In the genomic region with DNA sequence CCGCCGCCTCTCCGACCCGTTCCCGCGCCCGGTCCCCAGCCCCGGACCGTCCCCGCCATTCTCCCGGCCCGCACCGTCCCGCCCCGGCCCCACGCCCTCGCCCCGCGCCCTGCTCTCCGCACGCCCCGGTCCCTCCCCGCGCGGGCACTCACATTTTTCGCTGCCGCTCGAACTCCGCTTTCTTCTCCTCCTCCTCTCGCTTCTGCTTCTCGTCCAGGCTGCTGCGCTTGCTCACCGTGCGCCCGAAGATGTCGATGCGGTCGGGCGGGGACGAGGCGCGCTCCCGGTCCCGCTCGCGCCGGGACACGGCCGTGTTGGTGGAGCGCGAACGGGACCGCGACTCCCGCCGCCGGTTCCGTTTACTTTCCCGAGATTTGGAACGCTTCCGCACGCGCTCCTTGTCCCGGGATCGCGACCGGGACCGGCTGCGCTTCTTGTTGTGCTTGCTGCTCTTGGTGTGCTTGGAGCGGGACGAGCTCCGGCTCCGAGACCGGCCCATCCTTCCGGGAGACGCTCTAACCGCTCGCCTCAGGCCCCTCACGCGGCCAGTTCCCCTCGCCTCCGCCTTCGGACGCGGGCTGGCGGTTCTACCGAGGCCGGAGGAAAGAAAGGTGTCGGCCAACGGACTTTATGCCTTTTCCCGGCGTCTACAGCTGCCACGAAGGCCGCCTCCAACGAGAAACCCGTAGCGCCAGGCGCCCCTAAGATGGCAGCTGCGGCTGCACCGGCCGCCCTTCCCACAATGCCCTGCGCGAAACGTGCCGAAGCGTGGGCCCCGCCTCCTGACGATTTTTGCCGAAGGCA, we compare ENCODE assay signal across 8 cellular contexts. TPM values are rescaled to one million over a fixed set of nuclear protein-coding genes. Genes with fewer than 3 reads are reported as not detected.
DNase-seq lines count a peak whose midpoint lies in the region; ATAC-seq, FAIRE-seq and TF ChIP-seq lines count a peak whose summit lies in the region.

ARGLU1 (minus strand) TSS at position 717 of the 804 bp plus-strand sequence; CDS start at position 499, 218 bp downstream.

- H3K4me1 Mint-ChIP-seq in T-helper 2 cell treated with Interferon-gamma antibody and Interleukin-4, amounts not matched to agents 5 μg/mL and 100 μg/mL, for 36 hours (ENCODE audit: low read depth) = peaks cover 34% of the 10 kb centered on the region

- H3K4me2 ChIP-seq in hepatocyte = peak within 1 kb of the TSS; percentile 86

- intact Hi-C loops in ascending aorta (cut with DNase I) = loop anchor here (1.0 to 10.0 kb wide), 5 partner anchors 31 to 557 kb away; partner anchors contain the start of gene EFNB2

- 2% methylated on average over 79 of the region's 109 CpGs for WGBS in hepatocyte (ENCODE audit: low lambda C conversion rate, missing lambda C conversion rate)

- peaks cover 44% of the 10 kb centered on the region for H4K20me1 ChIP-seq in hepatocyte (ENCODE audit: insufficient read depth, poor library complexity, severe bottlenecking)

- H3K27me3 Mint-ChIP-seq in T-helper 2 cell treated with Interferon-gamma antibody and Interleukin-4, amounts not matched to agents 5 μg/mL and 100 μg/mL, for 36 hours (ENCODE audit: low read depth) = no peaks in the 10 kb centered on the region

- H3K36me3 Mint-ChIP-seq in T-helper 2 cell treated with Interferon-gamma antibody and Interleukin-4, amounts not matched to agents 5 μg/mL and 100 μg/mL, for 36 hours (ENCODE audit: low read depth) = peaks cover 19% of the 10 kb centered on the region

- H3K27ac Mint-ChIP-seq in T-helper 2 cell treated with Interferon-gamma antibody and Interleukin-4, amounts not matched to agents 5 μg/mL and 100 μg/mL, for 36 hours = peak within 1 kb of the TSS; percentile 93

- H3K4me3 Mint-ChIP-seq in T-helper 2 cell treated with Interferon-gamma antibody and Interleukin-4, amounts not matched to agents 5 μg/mL and 100 μg/mL, for 36 hours = peak within 1 kb of the TSS; percentile 99

- TF ChIP-seq POLR2A in GM12892 (IDR thresholded peaks at IDR 0.05; ENCODE audit: low read depth, low read length) = peak; percentile 93

- peak; percentile 83 for ATAC-seq in HG02642 (IDR thresholded peaks at IDR 0.05; ENCODE audit: poor library complexity, unreplicated experiment)

- H3K27me3 ChIP-seq in ascending aorta (no peaks in the 10 kb centered on the region), hepatocyte (no peaks in the 10 kb centered on the region)

- H3K4me3 ChIP-seq in ascending aorta (peak within 1 kb of the TSS; percentile 83 to 93), hepatocyte (peak within 1 kb of the TSS; percentile 79), retinal pigment epithelial cell (ENCODE audit: low read length) (peak within 1 kb of the TSS; percentile 74)

- H3K27ac ChIP-seq in ascending aorta = peak within 1 kb of the TSS; percentile 92 to 96
- peak within 1 kb of the TSS; percentile 97 for H3K27ac ChIP-seq in hepatocyte

- H3K9me3 ChIP-seq in ascending aorta (no peaks in the 10 kb centered on the region), hepatocyte (ENCODE audit: low read depth) (no peaks in the 10 kb centered on the region)

- H3K4me1 ChIP-seq in ascending aorta = peaks cover 0 to 29% of the 10 kb centered on the region in 2 donors
- peaks cover 22% of the 10 kb centered on the region for H3K4me1 ChIP-seq in hepatocyte (ENCODE audit: insufficient read depth)

- H2AFZ ChIP-seq in hepatocyte = peak within 1 kb of the TSS; percentile 58

- H3K9me3 Mint-ChIP-seq in T-helper 2 cell treated with Interferon-gamma antibody and Interleukin-4, amounts not matched to agents 5 μg/mL and 100 μg/mL, for 36 hours = no peaks in the 10 kb centered on the region

- no peaks in the 10 kb centered on the region for H3K9me2 ChIP-seq in hepatocyte (replicated peaks; ENCODE audit: insufficient read depth)

- DNase-seq in GM12892 (ENCODE audit: insufficient read length) (peak; percentile 65), NCI-H1105 (lab: John Stamatoyannopoulos, UW) (peak; percentile 99), ascending aorta (ENCODE audit: low spot score in 2 of 2) (peak; percentile 61 to 96), hepatocyte (ENCODE audit: low spot score) (peak; percentile 96), retinal pigment epithelial cell (ENCODE audit: low read depth) (peak; percentile 71), NCI-H524 treated with DMSO at 0.1 percent for 48 hours (lab: John Stamatoyannopoulos, UW) (no peak)
- peak; percentile 93 for DNase-seq in T-helper 2 cell treated with Interferon-gamma antibody and Interleukin-4, amounts not matched to agents 5 μg/mL and 100 μg/mL, for 36 hours (ENCODE audit: low spot score)

- H3K36me3 ChIP-seq in ascending aorta = no peaks in the 10 kb centered on the region
- no peaks in the 10 kb centered on the region for H3K36me3 ChIP-seq in hepatocyte (replicated peaks; ENCODE audit: insufficient read depth, low read depth)

- FAIRE-seq in GM12892 (lab: Jason Lieb, UNC) = peak; percentile 95

- TF ChIP-seq CTCF in ascending aorta (IDR thresholded peaks at IDR 0.05) (no peak), hepatocyte (IDR thresholded peaks at IDR 0.05; ENCODE audit: poor library complexity) (no peak), retinal pigment epithelial cell (conservative IDR thresholded peaks at IDR 0.05; ENCODE audit: low read depth, low read length) (no peak)

- peaks cover 52% of the 10 kb centered on the region for H3K79me2 ChIP-seq in hepatocyte

RNA-seq across cellular contexts. Expression of gene ARGLU1, which starts in this region (rescaled TPM):
- polyA plus RNA-seq in GM12892 (2012; ENCODE audit: missing spikeins) = 87.6 TPM
- total RNA-seq in ascending aorta = 79.7 TPM
- 104 and 126 TPM in 2 replicates for total RNA-seq in hepatocyte
- polyA plus RNA-seq in hepatocyte = 121 and 168 TPM in 2 replicates
